ENCODE assay signal across 2 cellular contexts in the genomic region with DNA sequence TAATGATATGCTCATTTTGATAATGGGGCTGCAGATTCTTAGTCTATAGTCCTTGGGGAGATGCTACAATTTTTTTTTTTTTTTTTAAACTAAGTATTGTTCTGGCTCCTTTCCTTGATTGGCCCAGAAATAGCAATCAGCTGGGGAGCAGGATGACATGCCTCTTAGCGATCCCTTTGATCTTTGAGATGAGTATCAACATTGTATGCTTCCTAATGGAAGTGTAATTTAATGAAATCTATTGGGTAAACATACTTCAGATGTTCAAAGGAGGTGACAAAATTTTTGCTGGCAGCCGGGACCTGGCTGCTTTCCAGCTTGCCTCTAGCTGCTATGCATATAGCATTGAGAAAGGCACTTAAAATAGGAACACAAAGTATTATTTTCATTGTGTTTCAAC.
TF ChIP-seq lines count a peak whose summit lies in the region.

No MANE protein-coding gene starts in this region.

TF ChIP-seq in HCT116, 20 proteins besides CTCF, POLR2A, EP300 and RAD21:
- TF ChIP-seq CBX3 (IDR thresholded peaks at IDR 0.05; ENCODE audit: low read depth) (peak; percentile 97), TCF7L2 (IDR thresholded peaks at IDR 0.05; ENCODE audit: borderline replicate concordance, extremely low read depth, insufficient read depth, insufficient read length) (peak; percentile 100), SP1 (IDR thresholded peaks at IDR 0.05; ENCODE audit: low read depth) (peak; percentile 99), CEBPB (IDR thresholded peaks at IDR 0.05; ENCODE audit: low read depth) (peak; percentile 95), POLR2AphosphoS5 (IDR thresholded peaks at IDR 0.05; ENCODE audit: low read depth, low read length) (peak; percentile 80), EZH2phosphoT487 (IDR thresholded peaks at IDR 0.05; ENCODE audit: borderline replicate concordance) (no peak), ZNF274 (IDR thresholded peaks at IDR 0.05; ENCODE audit: low read depth, low read length) (no peak), YY1 (IDR thresholded peaks at IDR 0.05; ENCODE audit: extremely low read depth, insufficient replicate concordance, low read depth, low read length) (peak; percentile 77), MAX (IDR thresholded peaks at IDR 0.05) (peak; percentile 63), ZFX (IDR thresholded peaks at IDR 0.05) (no peak), REST (IDR thresholded peaks at IDR 0.05; ENCODE audit: low read depth) (no peak), EZH2 (IDR thresholded peaks at IDR 0.05) (no peak), FOSL1 (IDR thresholded peaks at IDR 0.05; ENCODE audit: low read depth) (peak; percentile 93), JUND (IDR thresholded peaks at IDR 0.05) (peak; percentile 99), EGR1 (IDR thresholded peaks at IDR 0.05; ENCODE audit: low read depth) (peak; percentile 38; the same call in 1 of the 2 replicates), ELF1 (IDR thresholded peaks at IDR 0.05; ENCODE audit: borderline replicate concordance, low read depth) (peak; percentile 35; the same call in 1 of the 2 replicates), SIN3A (IDR thresholded peaks at IDR 0.05; ENCODE audit: low read depth) (peak; percentile 90), SRF (IDR thresholded peaks at IDR 0.05; ENCODE audit: low read depth) (no peak; the same call in 1 of the 2 replicates)
- TF ChIP-seq, protein P1, sequence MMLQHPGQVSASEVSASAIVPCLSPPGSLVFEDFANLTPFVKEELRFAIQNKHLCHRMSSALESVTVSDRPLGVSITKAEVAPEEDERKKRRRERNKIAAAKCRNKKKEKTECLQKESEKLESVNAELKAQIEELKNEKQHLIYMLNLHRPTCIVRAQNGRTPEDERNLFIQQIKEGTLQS (IDR thresholded peaks at IDR 0.05), result peak; percentile 82
- TF ChIP-seq, protein P2, sequence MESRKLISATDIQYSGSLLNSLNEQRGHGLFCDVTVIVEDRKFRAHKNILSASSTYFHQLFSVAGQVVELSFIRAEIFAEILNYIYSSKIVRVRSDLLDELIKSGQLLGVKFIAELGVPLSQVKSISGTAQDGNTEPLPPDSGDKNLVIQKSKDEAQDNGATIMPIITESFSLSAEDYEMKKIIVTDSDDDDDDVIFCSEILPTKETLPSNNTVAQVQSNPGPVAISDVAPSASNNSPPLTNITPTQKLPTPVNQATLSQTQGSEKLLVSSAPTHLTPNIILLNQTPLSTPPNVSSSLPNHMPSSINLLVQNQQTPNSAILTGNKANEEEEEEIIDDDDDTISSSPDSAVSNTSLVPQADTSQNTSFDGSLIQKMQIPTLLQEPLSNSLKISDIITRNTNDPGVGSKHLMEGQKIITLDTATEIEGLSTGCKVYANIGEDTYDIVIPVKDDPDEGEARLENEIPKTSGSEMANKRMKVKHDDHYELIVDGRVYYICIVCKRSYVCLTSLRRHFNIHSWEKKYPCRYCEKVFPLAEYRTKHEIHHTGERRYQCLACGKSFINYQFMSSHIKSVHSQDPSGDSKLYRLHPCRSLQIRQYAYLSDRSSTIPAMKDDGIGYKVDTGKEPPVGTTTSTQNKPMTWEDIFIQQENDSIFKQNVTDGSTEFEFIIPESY (IDR thresholded peaks at IDR 0.05; ENCODE audit: extremely low read depth, insufficient replicate concordance, low read length), result peak; percentile 76

TF ChIP-seq in SK-N-SH, 30 proteins besides CTCF, POLR2A, EP300 and RAD21:
- TF ChIP-seq TEAD4 (IDR thresholded peaks at IDR 0.05; ENCODE audit: borderline replicate concordance, insufficient read depth) (peak; percentile 62; the same call in 1 of the 2 replicates), PBX3 (IDR thresholded peaks at IDR 0.05) (0 out of 2 replicates have a peak, but pooled peaks have one; percentile 20), FOXJ3 (CRISPR knock-in tag; IDR thresholded peaks at IDR 0.05) (0 out of 2 replicates have a peak, but pooled peaks have one; percentile 37), TCF12 (IDR thresholded peaks at IDR 0.05) (peak; percentile 39; the same call in 1 of the 2 replicates), RCOR1 (IDR thresholded peaks at IDR 0.05; ENCODE audit: low read length) (peak; percentile 64; the same call in 1 of the 2 replicates), NFIC (IDR thresholded peaks at IDR 0.05; ENCODE audit: borderline replicate concordance) (peak; percentile 52; the same call in 1 of the 2 replicates), SMC3 (IDR thresholded peaks at IDR 0.05; ENCODE audit: low read depth, low read length) (no peak), GATA2 (CRISPR knock-in tag; IDR thresholded peaks at IDR 0.05) (peak; percentile 81), FOXM1 (IDR thresholded peaks at IDR 0.05; ENCODE audit: low read depth) (no peak)
